In the genomic region with DNA sequence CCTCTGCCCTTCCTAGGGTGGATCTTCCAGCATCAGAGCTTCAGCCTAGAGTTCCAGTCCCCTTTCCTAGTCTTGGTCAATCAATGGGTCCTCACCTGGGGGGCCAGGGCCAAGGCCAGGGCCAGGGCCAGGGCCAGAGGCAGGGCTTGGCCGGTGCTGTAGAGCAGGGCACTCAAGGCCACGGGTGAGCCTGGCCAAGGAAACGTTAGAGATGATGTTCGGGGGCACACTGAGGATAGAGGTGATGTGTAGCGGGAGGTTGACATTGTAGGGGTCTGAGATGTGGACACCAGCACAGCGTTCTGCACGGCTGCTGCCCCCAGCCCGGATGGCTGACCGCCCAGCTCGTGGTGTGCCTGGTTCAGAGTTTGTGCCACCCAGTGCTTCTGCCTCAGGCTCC, we compare ENCODE assay signal across 35 cellular contexts. TPM values are rescaled to one million over a fixed set of nuclear protein-coding genes. Genes with fewer than 3 reads are reported as not detected.
"Had no signal": no experiment of that assay in that cellular context is flagged by ENCODE, and none has a peak within 500 bp of the region (broad histone marks: within the 10 kb centered on the region; RNA-seq: fewer than 3 reads in every experiment).

No MANE protein-coding gene starts in this region.

- H3K9me3 ChIP-seq: pancreas, prostate gland, sigmoid colon, tibial nerve had no signal

- FAIRE-seq: keratinocyte, pancreas, small intestine, TTC549 had no signal

- H3K9me3 Mint-ChIP-seq: activated naive CD4-positive, alpha-beta T cell treated with anti-CD3 and anti-CD28 coated beads, Interleukin-2, amount 10 ng/mL, durations not matched to agents 7 days and 5 days; naive thymus-derived CD8-positive, alpha-beta T cell; stimulated activated naive B cell treated with anti-CD40 and anti-IgM and Interleukin-4, amounts not matched to agents 10 μg/mL and 1 μg/mL and 100 μg/mL, for 72 hours; T-helper 1 cell treated with Interleukin-12 subunit alpha and Interleukin-12 subunit beta and Interleukin-4 antibody, amounts not matched to agents 30 μg/mL and 1 μg/mL, for 36 hours had no signal

- H3K27ac Mint-ChIP-seq: activated naive CD4-positive, alpha-beta T cell treated with anti-CD3 and anti-CD28 coated beads, Interleukin-2, amount 10 ng/mL, durations not matched to agents 7 days and 5 days; endodermal cell; mesothelial cell of epicardium; stimulated activated naive B cell treated with anti-CD40 and anti-IgM and Interleukin-4, amounts not matched to agents 10 μg/mL and 1 μg/mL and 100 μg/mL, for 72 hours had no signal

- H3K27me3 ChIP-seq: pancreas had no signal

- H3K27ac ChIP-seq: pancreas, prostate gland, sigmoid colon, tibial nerve, VCaP had no signal

- H3K4me3 Mint-ChIP-seq: activated naive CD4-positive, alpha-beta T cell treated with anti-CD3 and anti-CD28 coated beads, Interleukin-2, amount 10 ng/mL, durations not matched to agents 7 days and 5 days; activated naive CD8-positive, alpha-beta T cell treated with anti-CD3 and anti-CD28 coated beads, Interleukin-2, amount 50 U/mL, for 24 hours; endodermal cell; mesothelial cell of epicardium; stimulated activated naive B cell treated with anti-CD40 and anti-IgM and Interleukin-4, amounts not matched to agents 10 μg/mL and 1 μg/mL and 100 μg/mL, for 72 hours; T-helper 1 cell treated with Interleukin-12 subunit alpha and Interleukin-12 subunit beta and Interleukin-4 antibody, amounts not matched to agents 30 μg/mL and 1 μg/mL, for 36 hours had no signal

- H3K27me3 Mint-ChIP-seq: activated naive CD4-positive, alpha-beta T cell treated with anti-CD3 and anti-CD28 coated beads, Interleukin-2, amount 10 ng/mL, durations not matched to agents 7 days and 5 days; activated naive CD8-positive, alpha-beta T cell treated with anti-CD3 and anti-CD28 coated beads, Interleukin-2, amount 50 U/mL, for 24 hours; naive thymus-derived CD8-positive, alpha-beta T cell; stimulated activated naive B cell treated with anti-CD40 and anti-IgM and Interleukin-4, amounts not matched to agents 10 μg/mL and 1 μg/mL and 100 μg/mL, for 72 hours had no signal

- H3K4me1 ChIP-seq: pancreas, prostate gland had no signal

- H3K36me3 ChIP-seq: pancreas, prostate gland, sigmoid colon had no signal

- H3K4me3 ChIP-seq: pancreas, prostate gland, sigmoid colon, tibial nerve had no signal

- ATAC-seq: activated naive CD8-positive, alpha-beta T cell treated with anti-CD3 and anti-CD28 coated beads, Interleukin-2, amount 50 U/mL, for 24 hours; esophagus mucosa; left cardiac atrium; left ventricle myocardium superior; naive thymus-derived CD8-positive, alpha-beta T cell; pancreas; stimulated activated naive B cell treated with anti-CD40 and anti-IgM and Interleukin-4, amounts not matched to agents 10 μg/mL and 1 μg/mL and 100 μg/mL, for 72 hours had no signal

- DNase-seq: activated CD4-positive, alpha-beta T cell treated with anti-CD3 and anti-CD28 coated beads for 4 hours; activated CD4-positive, alpha-beta T cell treated with anti-CD3 and anti-CD28 coated beads, Interleukin-2, amount 50 U/mL, for 4 hours; activated CD8-positive, alpha-beta memory T cell treated with anti-CD3 and anti-CD28 coated beads for 24 hours; activated gamma-delta T cell; activated naive CD4-positive, alpha-beta T cell treated with anti-CD3 and anti-CD28 coated beads, Interleukin-2, amount 10 ng/mL, durations not matched to agents 7 days and 5 days; activated naive CD8-positive, alpha-beta T cell treated with anti-CD3 and anti-CD28 coated beads, Interleukin-2, amount 50 U/mL, for 24 hours; amygdala; caudate nucleus; cortex of kidney; endodermal cell; foreskin fibroblast; head of caudate nucleus; hippocampal formation; left cardiac atrium; left ventricle myocardium superior; naive thymus-derived CD8-positive, alpha-beta T cell; pancreas; retina; sigmoid colon; stimulated activated CD4-positive, alpha-beta T cell treated with anti-CD3 and anti-CD28 coated beads, Interleukin-4, amount 100 ng/mL, for 24 hours; stimulated activated naive B cell treated with anti-CD40 and anti-IgM and Interleukin-4, amounts not matched to agents 10 μg/mL and 1 μg/mL and 100 μg/mL, for 72 hours; SW 1271; T-helper 9 cell had no signal

RNA-seq across cellular contexts. Expression of a gene that starts 12.5 kb away (rescaled TPM):
- total RNA-seq: chondrocyte had no signal

RNA-seq across cellular contexts. Expression of a gene that starts 18.5 kb away (rescaled TPM):
- total RNA-seq: chondrocyte, lung microvascular endothelial cell had no signal

RNA-seq across cellular contexts. Expression of a gene that starts 38.1 kb away (rescaled TPM):
- total RNA-seq: endodermal cell; left ventricle myocardium superior; lung microvascular endothelial cell; naive thymus-derived CD8-positive, alpha-beta T cell; sigmoid colon; temporal lobe; tibial nerve had no signal
- polyA plus RNA-seq: naive thymus-derived CD8-positive, alpha-beta T cell had no signal
